ENCODE assay signal across 8 cellular contexts in genomic region chr11:110710520-110711381, GRCh38. TPM values are rescaled to one million over a fixed set of nuclear protein-coding genes. Genes with fewer than 3 reads are reported as not detected.
A peak's percentile ranks its signal among the peaks of the same experiment; 100 is the strongest.
DNase-seq lines count a peak whose midpoint lies in the region; ATAC-seq and TF ChIP-seq lines count a peak whose summit lies in the region.

No MANE protein-coding gene starts in this region.

- 3% methylated on average over 35 of the region's 35 CpGs for WGBS in thymus

- H3K27me3 ChIP-seq in GM06990 (replicated peaks; ENCODE audit: control insufficient read depth, insufficient read depth, low read length) = peaks cover 2% of the 10 kb centered on the region
- peaks cover 25 to 36% of the 10 kb centered on the region in 2 donors for H3K27me3 ChIP-seq in duodenal mucosa (ENCODE audit: control insufficient read depth in 1 of 2, insufficient read depth in 2 of 2, low read length in 2 of 2)
- H3K27me3 ChIP-seq in thymus (ENCODE audit: control insufficient read depth, insufficient read depth) = peaks cover 42% of the 10 kb centered on the region

- H3K36me3 ChIP-seq in GM06990 (ENCODE audit: control insufficient read depth, insufficient read depth, low read length) (no peaks in the 10 kb centered on the region), duodenal mucosa (ENCODE audit: control insufficient read depth in 1 of 2, insufficient read depth in 2 of 2, low read length in 2 of 2) (no peaks in the 10 kb centered on the region), thymus (ENCODE audit: control insufficient read depth, insufficient read depth) (no peaks in the 10 kb centered on the region)

- ATAC-seq in HG02759 (IDR thresholded peaks at IDR 0.05; ENCODE audit: unreplicated experiment) = no peak

- H3K27ac ChIP-seq in duodenal mucosa (ENCODE audit: low read depth, low read length) (no peak overlapping the region), thymus (ENCODE audit: low read depth) (no peak overlapping the region)

- H3K9me3 ChIP-seq in duodenal mucosa (ENCODE audit: control insufficient read depth in 1 of 2, low read length in 2 of 2) (no peaks in the 10 kb centered on the region), thymus (ENCODE audit: control insufficient read depth) (peaks cover 1% of the 10 kb centered on the region)

- no peak for TF ChIP-seq CTCF in GM06990 (IDR thresholded peaks at IDR 0.05; ENCODE audit: insufficient read depth, low read length, poor library complexity, severe bottlenecking)

- H3K4me3 ChIP-seq in GM06990 (replicated peaks; ENCODE audit: low read depth, low read length) = no peak overlapping the region
- H3K4me3 ChIP-seq in duodenal mucosa (ENCODE audit: low read depth in 1 of 2, low read length in 2 of 2) = peak overlapping the region; percentile 52 to 66
- peak overlapping the region; percentile 49 for H3K4me3 ChIP-seq in thymus (ENCODE audit: low read length)

- H3K9ac ChIP-seq in duodenal mucosa (ENCODE audit: low read depth in 1 of 2, low read length in 2 of 2) = no peak overlapping the region

- H3K4me1 ChIP-seq in duodenal mucosa (ENCODE audit: control insufficient read depth in 1 of 2, insufficient read depth in 2 of 2, low read length in 2 of 2) (peaks cover 0 to 4% of the 10 kb centered on the region in 2 donors), thymus (ENCODE audit: control insufficient read depth, insufficient read depth, low read length) (peaks cover 6% of the 10 kb centered on the region)

- DNase-seq in GM06990 (ENCODE audit: extremely low read depth, insufficient read length) = peak; percentile 1
- peak; percentile 3 for DNase-seq in NCI-H510A (lab: John Stamatoyannopoulos, UW)
- peak; percentile 31 for DNase-seq in medulla oblongata (ENCODE audit: extremely low spot score)
- DNase-seq in NCI-H187 treated with DMSO at 0.1 percent for 48 hours (lab: John Stamatoyannopoulos, UW) = no peak
- no peak for DNase-seq in glomerular visceral epithelial cell (ENCODE audit: extremely low spot score)

RNA-seq across cellular contexts. Expression of gene ARHGAP20, which starts 1.5 kb away (rescaled TPM):
- 1.3 TPM for polyA plus RNA-seq in thymus

Comparison
In these comparisons a context has a peak if more than half of its experiments do, and no peak if none do; other contexts are left out.
1. DNase-seq: peak in GM06990 (single experiment), NCI-H510A (single experiment) and medulla oblongata (single experiment); none in NCI-H187 treated with DMSO at 0.1 percent for 48 hours (single experiment) and glomerular visceral epithelial cell (single experiment).